In genomic region chr7:70569335-70569819, GRCh38 we compare ENCODE assay signal across 1 cellular context.
TF ChIP-seq lines count a peak whose summit lies in the region.

No MANE protein-coding gene starts in this region.

TF ChIP-seq in GM12878, 131 proteins besides CTCF, POLR2A, EP300 and RAD21 (continued from another document):
- TF ChIP-seq CEBPZ (IDR thresholded peaks at IDR 0.05; ENCODE audit: low read depth, low read length) = no peak
- no peak; the same call in 1 of the 2 replicates for TF ChIP-seq RUNX3 (IDR thresholded peaks at IDR 0.05; ENCODE audit: low read length)
- no peak for TF ChIP-seq SREBF2 (IDR thresholded peaks at IDR 0.05; ENCODE audit: low read length)
- no peak for TF ChIP-seq BACH1 (IDR thresholded peaks at IDR 0.05; ENCODE audit: borderline replicate concordance)
- no peak for TF ChIP-seq IRF4 (IDR thresholded peaks at IDR 0.05; ENCODE audit: low read depth, low read length)
- TF ChIP-seq JUNB (IDR thresholded peaks at IDR 0.05) = no peak
- no peak for TF ChIP-seq MTA3 (IDR thresholded peaks at IDR 0.05; ENCODE audit: borderline replicate concordance, low read length)
- no peak for TF ChIP-seq BCL3 (IDR thresholded peaks at IDR 0.05; ENCODE audit: borderline replicate concordance, insufficient read depth, low read depth, low read length, poor library complexity, severe bottlenecking)
- no peak for TF ChIP-seq SMAD5 (IDR thresholded peaks at IDR 0.05; ENCODE audit: low read depth)
- no peak for TF ChIP-seq ZBTB40 (IDR thresholded peaks at IDR 0.05; ENCODE audit: borderline replicate concordance)
- TF ChIP-seq ZNF384 (IDR thresholded peaks at IDR 0.05; ENCODE audit: borderline replicate concordance, low read depth, low read length) = no peak
